ENCODE assay signal across 20 cellular contexts in the genomic region with DNA sequence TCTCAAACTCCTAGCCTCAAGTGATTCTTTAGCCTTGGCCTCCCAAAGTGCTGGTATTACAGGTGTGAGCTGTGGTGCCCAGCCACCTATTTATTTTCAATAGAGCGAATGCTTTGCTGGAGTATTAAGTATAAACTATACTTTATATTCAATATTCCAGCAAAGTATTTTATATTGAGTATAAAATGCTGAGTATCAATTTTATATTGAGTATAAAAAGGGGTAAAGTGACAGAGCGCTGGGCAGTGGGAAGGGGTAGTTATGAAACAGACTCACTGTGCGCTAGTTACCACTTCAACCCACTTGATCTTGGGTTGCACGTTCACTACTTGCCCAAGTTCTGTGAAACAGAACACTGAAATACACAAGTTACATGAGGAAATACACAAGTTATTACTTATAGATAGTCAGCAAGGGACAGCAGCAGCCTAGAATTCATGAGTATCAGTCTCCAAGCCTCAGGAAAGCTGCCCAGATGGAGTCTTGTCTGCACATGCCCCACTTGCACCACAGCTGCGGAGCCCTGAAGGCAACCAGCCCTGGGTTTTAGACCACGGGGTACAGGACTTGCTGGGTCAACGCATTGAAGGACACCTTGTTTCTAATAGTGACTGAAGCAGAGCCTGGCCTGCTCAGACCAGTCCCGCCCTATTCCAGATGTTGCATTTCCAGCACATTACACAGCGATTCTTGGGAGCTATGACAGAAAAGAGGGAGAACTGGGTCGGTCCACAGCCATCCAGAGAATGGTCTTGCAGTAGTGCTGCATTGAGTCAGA. TPM values are rescaled to one million over a fixed set of nuclear protein-coding genes. Genes with fewer than 3 reads are reported as not detected.
"Had no signal": no experiment of that assay in that cellular context is flagged by ENCODE, and none has a peak within 500 bp of the region (broad histone marks: within the 10 kb centered on the region; RNA-seq: fewer than 3 reads in every experiment).

No MANE protein-coding gene starts in this region.

- H3K4me3 Mint-ChIP-seq: activated naive CD4-positive, alpha-beta T cell treated with anti-CD3 and anti-CD28 coated beads for 36 hours; activated naive CD8-positive, alpha-beta T cell; activated T-helper 17 cell treated with anti-CD3 and anti-CD28 coated beads, Interleukin-2, amount 50 U/mL, for 72 hours; T-helper 1 cell treated with Interleukin-12 subunit alpha and Interleukin-12 subunit beta and Interleukin-4 antibody, amounts not matched to agents 30 μg/mL and 1 μg/mL, for 36 hours had no signal

- H3K36me3 Mint-ChIP-seq: activated naive CD8-positive, alpha-beta T cell had no signal

- H3K9me3 Mint-ChIP-seq: activated naive CD4-positive, alpha-beta T cell treated with anti-CD3 and anti-CD28 coated beads for 36 hours; activated T-helper 17 cell treated with anti-CD3 and anti-CD28 coated beads, Interleukin-2, amount 50 U/mL, for 72 hours; T-helper 1 cell treated with Interleukin-12 subunit alpha and Interleukin-12 subunit beta and Interleukin-4 antibody, amounts not matched to agents 30 μg/mL and 1 μg/mL, for 36 hours had no signal

- H3K27ac Mint-ChIP-seq: activated naive CD4-positive, alpha-beta T cell treated with anti-CD3 and anti-CD28 coated beads for 36 hours; activated naive CD8-positive, alpha-beta T cell; activated T-helper 17 cell treated with anti-CD3 and anti-CD28 coated beads, Interleukin-2, amount 50 U/mL, for 72 hours; T-helper 1 cell treated with Interleukin-12 subunit alpha and Interleukin-12 subunit beta and Interleukin-4 antibody, amounts not matched to agents 30 μg/mL and 1 μg/mL, for 36 hours had no signal

- ATAC-seq: activated T-helper 17 cell treated with anti-CD3 and anti-CD28 coated beads, Interleukin-2, amount 50 U/mL, for 72 hours had no signal

- H3K27ac ChIP-seq: brain microvascular endothelial cell had no signal

- H3K36me3 ChIP-seq: brain microvascular endothelial cell had no signal

- DNase-seq: activated CD4-positive, alpha-beta T cell treated with anti-CD3 and anti-CD28 coated beads for 48 hours; activated CD4-positive, alpha-beta T cell treated with anti-CD3 and anti-CD28 coated beads, Interleukin-2, amount 50 U/mL, for 4 hours; activated CD4-positive, CD25-positive, alpha-beta regulatory T cell treated with anti-CD3 and anti-CD28 coated beads, Interleukin-2, amount 50 U/mL, for 72 hours; activated gamma-delta T cell; activated naive CD4-positive, alpha-beta T cell treated with anti-CD3 and anti-CD28 coated beads for 36 hours; activated T-cell treated with anti-CD3 and anti-CD28 coated beads for 4 hours; activated T-cell treated with anti-CD3 and anti-CD28 coated beads, Interleukin-2, amount 50 U/mL, for 48 hours; brain microvascular endothelial cell; caudate nucleus; Karpas-422; NCI-H1105 treated with DMSO at 0.1 percent for 48 hours; NCI-H1436 treated with DMSO at 0.1 percent for 48 hours; NCI-H187; NCI-H2081; NCI-H510A treated with DMSO at 0.1 percent for 48 hours; NCI-H69; SHP77 had no signal

RNA-seq across cellular contexts. Expression of gene SYT13, which starts 51.6 kb away (rescaled TPM):
- total RNA-seq: activated naive CD4-positive, alpha-beta T cell treated with anti-CD3 and anti-CD28 coated beads for 36 hours; activated T-helper 17 cell treated with anti-CD3 and anti-CD28 coated beads, Interleukin-2, amount 50 U/mL, for 72 hours had no signal
